8 cellular contexts compared by ENCODE assay signal in the genomic region with DNA sequence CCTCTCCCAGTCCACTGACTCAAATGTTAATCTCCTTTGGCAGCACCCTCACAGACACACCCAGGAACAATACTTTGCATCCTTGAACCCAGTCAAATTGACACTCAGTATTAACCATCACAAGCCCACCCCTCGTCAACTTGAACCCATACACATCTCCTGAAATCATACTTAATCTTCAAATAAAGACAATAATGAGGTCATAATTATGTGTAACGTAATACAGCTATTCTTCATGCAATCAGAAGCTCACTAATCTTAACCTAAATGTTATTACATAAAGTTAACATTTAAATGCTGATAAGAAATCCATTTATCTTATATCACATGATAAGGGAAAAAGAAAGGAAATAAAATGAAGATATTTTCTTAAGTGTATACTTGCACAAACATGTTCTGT.
"Had no signal": no experiment of that assay in that cellular context is flagged by ENCODE, and none has a peak within 500 bp of the region (broad histone marks: within the 10 kb centered on the region; RNA-seq: fewer than 3 reads in every experiment).

No MANE protein-coding gene starts in this region.

- DNase-seq: GDM1, GF-D8 had no signal

- ATAC-seq: GM12878 had no signal

- FAIRE-seq: G401.6, GM12878, GM12891, GM12892, GM18507, GM19239 had no signal

- H3K4me3 ChIP-seq: GM12878 had no signal
